Comparison of ENCODE assay signal across 1 cellular context in the genomic region with DNA sequence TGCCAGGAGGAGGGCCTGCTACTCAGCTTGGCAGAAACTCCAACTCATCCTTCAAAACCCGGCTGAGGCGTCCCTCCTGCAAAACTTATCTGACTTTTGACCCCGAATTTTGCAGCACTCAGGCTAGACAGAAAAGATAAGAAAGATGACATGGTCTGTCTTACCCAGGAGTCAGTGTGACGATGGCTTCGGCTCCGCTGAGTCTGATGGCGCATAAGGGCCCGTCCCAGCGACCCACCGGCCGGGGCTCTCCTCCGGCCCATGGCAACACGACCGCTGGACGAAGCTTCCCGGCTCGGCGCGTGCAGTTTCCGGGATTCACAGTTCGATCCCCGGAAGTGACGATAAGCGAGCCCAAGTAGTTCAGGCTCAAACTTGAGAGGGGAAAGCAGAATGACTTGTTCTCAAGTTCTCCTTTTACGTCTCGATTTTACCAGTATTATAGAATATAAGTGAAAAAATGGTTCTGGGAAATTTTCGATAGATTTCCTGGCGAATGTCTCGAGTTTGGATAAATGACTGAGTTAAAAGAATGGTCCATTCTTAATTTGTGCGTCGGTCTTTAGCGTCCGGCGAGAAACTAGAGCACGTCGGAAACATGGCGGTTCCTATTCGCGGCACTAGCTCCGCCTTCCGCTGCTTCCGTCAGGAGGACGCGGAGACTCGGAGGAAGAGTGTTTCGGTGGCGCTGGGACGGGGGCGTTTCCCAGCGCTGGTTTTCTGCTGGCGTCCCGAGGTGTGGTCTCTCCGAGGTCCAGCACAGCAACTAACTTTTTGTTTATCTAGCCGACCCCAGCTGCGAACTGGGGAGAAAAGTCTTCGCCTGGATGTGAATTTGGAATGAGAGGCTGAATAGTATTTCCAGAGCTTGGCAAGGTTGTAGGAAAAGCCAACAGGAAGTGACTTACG.
A peak's percentile ranks its signal among the peaks of the same experiment; 100 is the strongest.
TF ChIP-seq lines count a peak whose summit lies in the region.

Gene LSG1, minus strand, starts transcription at position 292 of the 909 bp plus-strand sequence. Its CDS starts 29 bp downstream, at position 263.

TF ChIP-seq in HepG2, 621 proteins besides CTCF, POLR2A, EP300 and RAD21 (continued from another document and continues in another):
- TF ChIP-seq TFDP2 (CRISPR knock-in tag; IDR thresholded peaks at IDR 0.05) (peak; percentile 38; the same call in 1 of the 2 replicates), ZNF138 (CRISPR knock-in tag; IDR thresholded peaks at IDR 0.05; ENCODE audit: low read depth) (peak; percentile 59; the same call in 1 of the 2 replicates), ETV6 (CRISPR knock-in tag; conservative IDR thresholded peaks at IDR 0.05) (peak; percentile 71; the same call in 1 of the 2 replicates), ZMYM3 (CRISPR knock-in tag; IDR thresholded peaks at IDR 0.05) (peak; percentile 65; the same call in 1 of the 2 replicates), ZNF574 (CRISPR knock-in tag; IDR thresholded peaks at IDR 0.05) (peak; percentile 94), HNRNPLL (IDR thresholded peaks at IDR 0.05; ENCODE audit: low read depth, low read length, poor library complexity, severe bottlenecking) (peak; percentile 68), SOX6 (IDR thresholded peaks at IDR 0.05) (no peak), SOX6 (CRISPR knock-in tag; IDR thresholded peaks at IDR 0.05) (peak; percentile 68), ZHX1 (CRISPR knock-in tag; IDR thresholded peaks at IDR 0.05; ENCODE audit: low read depth) (peak; percentile 95), SP4 (CRISPR knock-in tag; IDR thresholded peaks at IDR 0.05) (peak; percentile 81), KDM5B (CRISPR knock-in tag; IDR thresholded peaks at IDR 0.05; ENCODE audit: borderline replicate concordance) (peak; percentile 46; the same call in 1 of the 2 replicates), GATAD2A (CRISPR knock-in tag; IDR thresholded peaks at IDR 0.05) (peak; percentile 76), TBX2 (CRISPR knock-in tag; IDR thresholded peaks at IDR 0.05; ENCODE audit: borderline replicate concordance) (peak; percentile 86), ZMAT3 (CRISPR knock-in tag; conservative IDR thresholded peaks at IDR 0.05) (no peak; the same call in 1 of the 2 replicates), EED (CRISPR knock-in tag; IDR thresholded peaks at IDR 0.05) (peak; percentile 91), ELF3 (CRISPR knock-in tag; IDR thresholded peaks at IDR 0.05) (peak; percentile 94), MATR3 (CRISPR knock-in tag; IDR thresholded peaks at IDR 0.05) (no peak), ZBTB3 (CRISPR knock-in tag; IDR thresholded peaks at IDR 0.05; ENCODE audit: borderline replicate concordance, low read depth) (no peak), FOSL2 (CRISPR knock-in tag; IDR thresholded peaks at IDR 0.05) (peak; percentile 73), ZNF567 (CRISPR knock-in tag; IDR thresholded peaks at IDR 0.05; ENCODE audit: borderline replicate concordance) (no peak), PRDM4 (CRISPR knock-in tag; IDR thresholded peaks at IDR 0.05; ENCODE audit: borderline replicate concordance) (no peak), ZFP1 (CRISPR knock-in tag; IDR thresholded peaks at IDR 0.05) (peak; percentile 26; the same call in 1 of the 2 replicates), MIER2 (CRISPR knock-in tag; IDR thresholded peaks at IDR 0.05) (peak; percentile 77; the same call in 1 of the 2 replicates), PHF5A (CRISPR knock-in tag; IDR thresholded peaks at IDR 0.05; ENCODE audit: low read depth, unreplicated experiment) (no peak), ADNP (CRISPR knock-in tag; IDR thresholded peaks at IDR 0.05) (no peak), ZNF558 (CRISPR knock-in tag; IDR thresholded peaks at IDR 0.05; ENCODE audit: borderline replicate concordance) (no peak), NR2C2 (CRISPR knock-in tag; IDR thresholded peaks at IDR 0.05; ENCODE audit: borderline replicate concordance) (peak; percentile 71), ZNF18 (CRISPR knock-in tag; IDR thresholded peaks at IDR 0.05; ENCODE audit: insufficient replicate concordance) (no peak), ZBTB42 (CRISPR knock-in tag; IDR thresholded peaks at IDR 0.05) (0 out of 2 replicates have a peak, but pooled peaks have one; percentile 30), TP53 (CRISPR knock-in tag; conservative IDR thresholded peaks at IDR 0.05) (0 out of 2 replicates have a peak, but pooled peaks have one; percentile 14), REL (CRISPR knock-in tag; conservative IDR thresholded peaks at IDR 0.05) (no peak), HMG20B (CRISPR knock-in tag; conservative IDR thresholded peaks at IDR 0.05) (peak; percentile 23; the same call in 1 of the 2 replicates)
- TF ChIP-seq, protein P1, sequence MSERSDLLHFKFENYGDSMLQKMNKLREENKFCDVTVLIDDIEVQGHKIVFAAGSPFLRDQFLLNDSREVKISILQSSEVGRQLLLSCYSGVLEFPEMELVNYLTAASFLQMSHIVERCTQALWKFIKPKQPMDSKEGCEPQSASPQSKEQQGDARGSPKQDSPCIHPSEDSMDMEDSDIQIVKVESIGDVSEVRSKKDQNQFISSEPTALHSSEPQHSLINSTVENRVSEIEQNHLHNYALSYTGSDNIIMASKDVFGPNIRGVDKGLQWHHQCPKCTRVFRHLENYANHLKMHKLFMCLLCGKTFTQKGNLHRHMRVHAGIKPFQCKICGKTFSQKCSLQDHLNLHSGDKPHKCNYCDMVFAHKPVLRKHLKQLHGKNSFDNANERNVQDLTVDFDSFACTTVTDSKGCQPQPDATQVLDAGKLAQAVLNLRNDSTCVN (CRISPR knock-in tag; IDR thresholded peaks at IDR 0.05; ENCODE audit: borderline replicate concordance) = 0 out of 2 replicates have a peak, but pooled peaks have one; percentile 42
- TF ChIP-seq, protein P2, sequence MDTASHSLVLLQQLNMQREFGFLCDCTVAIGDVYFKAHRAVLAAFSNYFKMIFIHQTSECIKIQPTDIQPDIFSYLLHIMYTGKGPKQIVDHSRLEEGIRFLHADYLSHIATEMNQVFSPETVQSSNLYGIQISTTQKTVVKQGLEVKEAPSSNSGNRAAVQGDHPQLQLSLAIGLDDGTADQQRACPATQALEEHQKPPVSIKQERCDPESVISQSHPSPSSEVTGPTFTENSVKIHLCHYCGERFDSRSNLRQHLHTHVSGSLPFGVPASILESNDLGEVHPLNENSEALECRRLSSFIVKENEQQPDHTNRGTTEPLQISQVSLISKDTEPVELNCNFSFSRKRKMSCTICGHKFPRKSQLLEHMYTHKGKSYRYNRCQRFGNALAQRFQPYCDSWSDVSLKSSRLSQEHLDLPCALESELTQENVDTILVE (CRISPR knock-in tag; IDR thresholded peaks at IDR 0.05) = peak; percentile 77
- TF ChIP-seq, protein P3, sequence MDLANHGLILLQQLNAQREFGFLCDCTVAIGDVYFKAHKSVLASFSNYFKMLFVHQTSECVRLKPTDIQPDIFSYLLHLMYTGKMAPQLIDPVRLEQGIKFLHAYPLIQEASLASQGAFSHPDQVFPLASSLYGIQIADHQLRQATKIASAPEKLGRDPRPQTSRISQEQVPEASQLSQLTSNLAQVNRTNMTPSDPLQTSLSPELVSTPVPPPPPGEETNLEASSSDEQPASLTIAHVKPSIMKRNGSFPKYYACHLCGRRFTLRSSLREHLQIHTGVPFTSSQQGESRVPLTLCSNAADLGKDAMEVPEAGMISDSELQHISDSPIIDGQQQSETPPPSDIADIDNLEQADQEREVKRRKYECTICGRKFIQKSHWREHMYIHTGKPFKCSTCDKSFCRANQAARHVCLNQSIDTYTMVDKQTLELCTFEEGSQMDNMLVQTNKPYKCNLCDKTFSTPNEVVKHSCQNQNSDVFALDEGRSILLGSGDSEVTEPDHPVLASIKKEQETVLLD (CRISPR knock-in tag; IDR thresholded peaks at IDR 0.05; ENCODE audit: low read depth) = peak; percentile 60; the same call in 1 of the 2 replicates
- TF ChIP-seq, protein P4, sequence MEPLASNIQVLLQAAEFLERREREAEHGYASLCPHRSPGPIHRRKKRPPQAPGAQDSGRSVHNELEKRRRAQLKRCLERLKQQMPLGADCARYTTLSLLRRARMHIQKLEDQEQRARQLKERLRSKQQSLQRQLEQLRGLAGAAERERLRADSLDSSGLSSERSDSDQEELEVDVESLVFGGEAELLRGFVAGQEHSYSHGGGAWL (CRISPR knock-in tag; IDR thresholded peaks at IDR 0.05) = no peak; the same call in 1 of the 2 replicates
